Comparison of ENCODE assay signal across 8 cellular contexts in the genomic region with DNA sequence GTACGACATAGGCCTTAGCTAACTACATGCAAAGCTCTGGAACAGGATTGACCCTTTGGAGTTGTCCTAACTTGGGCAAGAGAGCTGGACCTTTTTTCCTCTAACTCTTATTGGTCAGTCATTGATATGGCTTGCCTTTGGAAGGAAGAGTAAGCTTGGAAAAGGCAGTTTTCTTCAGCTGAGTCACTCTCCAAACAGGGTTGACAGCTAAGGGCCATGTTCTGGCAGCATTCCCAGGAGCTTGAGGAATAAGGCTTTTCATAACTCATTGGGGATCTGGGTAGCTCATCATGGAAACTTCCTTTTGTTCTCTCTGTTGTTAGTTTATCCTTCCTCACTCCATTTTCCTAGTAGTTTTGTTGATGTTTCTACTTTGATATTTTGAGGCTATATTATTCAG. TPM values are rescaled to one million over a fixed set of nuclear protein-coding genes. Genes with fewer than 3 reads are reported as not detected.
A peak's percentile ranks its signal among the peaks of the same experiment; 100 is the strongest.
DNase-seq lines count a peak whose midpoint lies in the region; ATAC-seq and TF ChIP-seq lines count a peak whose summit lies in the region.

No MANE protein-coding gene starts in this region.

- no TSS peak for BruUV-seq in HCT116 (replicated peaks; lab: Mats Ljungman, UMichigan)

- POLR2A ChIA-PET in HCT116 (lab: Charles Lee): interaction anchor here (0.6 to 3.9 kb wide), 32 partner anchors 9 to 273 kb away, joined by 3 to 32 read pairs (median 4); a partner anchor contains a TSS
- POLR2A ChIA-PET in activated CD8-positive, alpha-beta T cell treated with anti-CD3 and anti-CD28 coated beads, Interleukin-2, amount 10 ng/mL, durations not matched to agents 7 days and 5 days (lab: Charles Lee): no interaction called here

- no peaks in the 10 kb centered on the region for H3K9me2 ChIP-seq in HCT116 (ENCODE audit: insufficient read depth)

- TF ChIP-seq CTCF in HCT116 (IDR thresholded peaks at IDR 0.05 in 2 of 3, conservative IDR thresholded peaks at IDR 0.05 in 1 of 3; ENCODE audit: borderline replicate concordance in 1 of 3, insufficient read depth in 1 of 3, low read depth in 2 of 3, low read length in 2 of 3): no peak
- TF ChIP-seq CTCF in heart left ventricle (IDR thresholded peaks at IDR 0.05): no peak
- no peak for TF ChIP-seq CTCF in stomach (IDR thresholded peaks at IDR 0.05)

- H3K4me3 ChIP-seq in HCT116 (replicated peaks in 1 of 2; ENCODE audit: low read depth in 1 of 2, low read length in 2 of 2) (no peak overlapping the region), SK-N-MC (no peak overlapping the region), heart left ventricle (no peak overlapping the region), stomach (no peak overlapping the region)

- H3K9ac ChIP-seq in HCT116 (ENCODE audit: low read length) (peak overlapping the region; percentile 9), SK-N-MC (ENCODE audit: insufficient read length) (no peak overlapping the region)

- no peaks in the 10 kb centered on the region for H3K9me3 ChIP-seq in HCT116 (ENCODE audit: control insufficient read depth in 1 of 2, insufficient read depth in 1 of 2, low read depth in 1 of 2, low read length in 2 of 2)
- no peaks in the 10 kb centered on the region for H3K9me3 ChIP-seq in SK-N-MC (ENCODE audit: low read depth, low read length)
- H3K9me3 ChIP-seq in heart left ventricle: peaks cover 0 to 26% (median 3%) of the 10 kb centered on the region in 12 donors
- H3K9me3 ChIP-seq in stomach: peaks cover 0 to 11% (median 0%) of the 10 kb centered on the region in 4 donors

- TF ChIP-seq POLR2A in HCT116 (IDR thresholded peaks at IDR 0.05; ENCODE audit: borderline replicate concordance, extremely low read depth, insufficient read depth, insufficient read length) (no peak), heart left ventricle (IDR thresholded peaks at IDR 0.05) (no peak), stomach (IDR thresholded peaks at IDR 0.05) (no peak), GM18505 (IDR thresholded peaks at IDR 0.05; ENCODE audit: borderline replicate concordance, extremely low read depth, insufficient read depth, insufficient read length) (no peak)

- RAD21 ChIA-PET in HCT116 (lab: Charles Lee; ENCODE audit: low non-redundant PET in 1 of 2, low total read pairs in 2 of 2, uncharacterized antibody in 2 of 2, unreplicated experiment in 2 of 2): interaction anchor here (0.7 to 1.7 kb wide), 3 partner anchors 36 to 81 kb away, joined by 3 to 5 read pairs (median 4); no protein-coding TSS in a partner anchor

- peaks cover 10% of the 10 kb centered on the region for H3K9me3 Mint-ChIP-seq in activated CD8-positive, alpha-beta T cell treated with anti-CD3 and anti-CD28 coated beads, Interleukin-2, amount 10 ng/mL, durations not matched to agents 7 days and 5 days (ENCODE audit: insufficient read depth)

- no peaks in the 10 kb centered on the region for H4K20me1 ChIP-seq in HCT116 (ENCODE audit: insufficient read depth)

- peak overlapping the region; percentile 96 for H3K27ac ChIP-seq in HCT116 (ENCODE audit: low read depth, low read length)
- no peak overlapping the region for H3K27ac ChIP-seq in SK-N-MC
- peak overlapping the region in 9 of 12 donors; percentile 5 to 67 (median 49) for H3K27ac ChIP-seq in heart left ventricle
- H3K27ac ChIP-seq in stomach: peak overlapping the region; percentile 17 to 69 (median 62)

- peaks cover 14% of the 10 kb centered on the region for H3K27me3 Mint-ChIP-seq in activated CD8-positive, alpha-beta T cell treated with anti-CD3 and anti-CD28 coated beads, Interleukin-2, amount 10 ng/mL, durations not matched to agents 7 days and 5 days (ENCODE audit: low read depth)

- H3K4me1 Mint-ChIP-seq in activated CD8-positive, alpha-beta T cell treated with anti-CD3 and anti-CD28 coated beads, Interleukin-2, amount 10 ng/mL, durations not matched to agents 7 days and 5 days (ENCODE audit: low read depth): no peaks in the 10 kb centered on the region

- peak; percentile 81 for ATAC-seq in HCT116
- peak in 3 of 4 donors; percentile 74 to 92 (median 76) for ATAC-seq in heart left ventricle
- no peak for ATAC-seq in activated CD8-positive, alpha-beta T cell treated with anti-CD3 and anti-CD28 coated beads, Interleukin-2, amount 10 ng/mL, durations not matched to agents 7 days and 5 days
- no peak for ATAC-seq in GM18505 (IDR thresholded peaks at IDR 0.05; ENCODE audit: unreplicated experiment)

- CTCF ChIA-PET in HCT116 (lab: Charles Lee): interaction anchor here (0.5 to 1.9 kb wide), 7 partner anchors 10 to 273 kb away, joined by 3 to 5 read pairs (median 3); no protein-coding TSS in a partner anchor
- CTCF ChIA-PET in activated CD8-positive, alpha-beta T cell treated with anti-CD3 and anti-CD28 coated beads, Interleukin-2, amount 10 ng/mL, durations not matched to agents 7 days and 5 days (lab: Charles Lee): interaction anchor here (1.1 to 1.6 kb wide), 2 partner anchors 16 to 25 kb away, joined by 3 to 9 read pairs; no protein-coding TSS in a partner anchor

- no peak overlapping the region for H2AFZ ChIP-seq in HCT116 (ENCODE audit: low read depth, low read length, poor library complexity, severe bottlenecking)

- H3K79me2 ChIP-seq in HCT116 (ENCODE audit: insufficient read depth, low read length): no peaks in the 10 kb centered on the region

- no peaks in the 10 kb centered on the region for H3K36me3 Mint-ChIP-seq in activated CD8-positive, alpha-beta T cell treated with anti-CD3 and anti-CD28 coated beads, Interleukin-2, amount 10 ng/mL, durations not matched to agents 7 days and 5 days (ENCODE audit: low read depth)

- DNase-seq in HCT116 (ENCODE audit: low read depth, low spot score) (peak; percentile 99), SK-N-MC (ENCODE audit: low read depth, low spot score) (peak; percentile 37), heart left ventricle (peak; percentile 65 to 84 (median 76)), stomach (peak; percentile 91), NCI-H1694 treated with DMSO at 0.1 percent for 48 hours (lab: John Stamatoyannopoulos, UW) (no peak)
- no peak for DNase-seq in activated naive CD4-positive, alpha-beta T cell (lab: John Stamatoyannopoulos, UW)
- no peak for DNase-seq in activated CD8-positive, alpha-beta T cell treated with anti-CD3 and anti-CD28 coated beads, Interleukin-2, amount 10 ng/mL, durations not matched to agents 7 days and 5 days

- no peak for TF ChIP-seq EP300 in stomach (IDR thresholded peaks at IDR 0.05)

- H3K4me3 Mint-ChIP-seq in activated CD8-positive, alpha-beta T cell treated with anti-CD3 and anti-CD28 coated beads, Interleukin-2, amount 10 ng/mL, durations not matched to agents 7 days and 5 days: no peak overlapping the region

- peak; percentile 45 for TF ChIP-seq RAD21 in HCT116 (IDR thresholded peaks at IDR 0.05; ENCODE audit: low read depth)

- H3K27me3 ChIP-seq in HCT116 (ENCODE audit: insufficient read depth, low read length) (no peaks in the 10 kb centered on the region), heart left ventricle (no peaks in the 10 kb centered on the region), stomach (no peaks in the 10 kb centered on the region)

- H3K4me1 ChIP-seq in HCT116 (ENCODE audit: control insufficient read depth in 1 of 2, insufficient read depth in 2 of 2, low read length in 2 of 2) (peaks cover 79 to 89% of the 10 kb centered on the region in 2 experiments), heart left ventricle (peaks cover 0 to 5% (median 0%) of the 10 kb centered on the region in 12 donors), stomach (peaks cover 0 to 11% (median 0%) of the 10 kb centered on the region in 4 donors)

- H3K36me3 ChIP-seq in HCT116 (ENCODE audit: control insufficient read depth in 1 of 2, insufficient read depth in 2 of 2, low read length in 2 of 2) (no peaks in the 10 kb centered on the region), SK-N-MC (ENCODE audit: insufficient read depth, low read length) (no peaks in the 10 kb centered on the region), heart left ventricle (no peaks in the 10 kb centered on the region), stomach (no peaks in the 10 kb centered on the region)

- WGBS in heart left ventricle, 4 donors: 71 to 85% (median 79%) methylated on average over 1 of the region's 1 CpG
- 24 to 54% (median 47%) methylated on average over 1 of the region's 1 CpG for WGBS in stomach, 5 donors

- intact Hi-C loops in HCT116 (cut with micrococcal nuclease) (no loop called here), heart left ventricle (cut with DNase I) (loop anchor here in 2 of 10 donors (10.0 kb wide), 2 partner anchors 94 to 174 kb away; no protein-coding TSS in a partner anchor), stomach (cut with DNase I; ENCODE audit: low total_unique reads) (no loop called here)

- no peak overlapping the region for H3K27ac Mint-ChIP-seq in activated CD8-positive, alpha-beta T cell treated with anti-CD3 and anti-CD28 coated beads, Interleukin-2, amount 10 ng/mL, durations not matched to agents 7 days and 5 days

- peak overlapping the region; percentile 42 for H3K4me2 ChIP-seq in HCT116 (ENCODE audit: low read length)

TF ChIP-seq in HCT116, 20 proteins besides CTCF, POLR2A, EP300 and RAD21 (continues in another document):
- TF ChIP-seq ZFX (IDR thresholded peaks at IDR 0.05) (no peak), SRF (IDR thresholded peaks at IDR 0.05; ENCODE audit: low read depth) (peak; percentile 94), POLR2AphosphoS5 (IDR thresholded peaks at IDR 0.05; ENCODE audit: low read depth, low read length) (peak; percentile 83), EZH2phosphoT487 (IDR thresholded peaks at IDR 0.05; ENCODE audit: borderline replicate concordance) (no peak)
- TF ChIP-seq, protein P1, sequence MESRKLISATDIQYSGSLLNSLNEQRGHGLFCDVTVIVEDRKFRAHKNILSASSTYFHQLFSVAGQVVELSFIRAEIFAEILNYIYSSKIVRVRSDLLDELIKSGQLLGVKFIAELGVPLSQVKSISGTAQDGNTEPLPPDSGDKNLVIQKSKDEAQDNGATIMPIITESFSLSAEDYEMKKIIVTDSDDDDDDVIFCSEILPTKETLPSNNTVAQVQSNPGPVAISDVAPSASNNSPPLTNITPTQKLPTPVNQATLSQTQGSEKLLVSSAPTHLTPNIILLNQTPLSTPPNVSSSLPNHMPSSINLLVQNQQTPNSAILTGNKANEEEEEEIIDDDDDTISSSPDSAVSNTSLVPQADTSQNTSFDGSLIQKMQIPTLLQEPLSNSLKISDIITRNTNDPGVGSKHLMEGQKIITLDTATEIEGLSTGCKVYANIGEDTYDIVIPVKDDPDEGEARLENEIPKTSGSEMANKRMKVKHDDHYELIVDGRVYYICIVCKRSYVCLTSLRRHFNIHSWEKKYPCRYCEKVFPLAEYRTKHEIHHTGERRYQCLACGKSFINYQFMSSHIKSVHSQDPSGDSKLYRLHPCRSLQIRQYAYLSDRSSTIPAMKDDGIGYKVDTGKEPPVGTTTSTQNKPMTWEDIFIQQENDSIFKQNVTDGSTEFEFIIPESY (IDR thresholded peaks at IDR 0.05; ENCODE audit: extremely low read depth, insufficient replicate concordance, low read length): no peak

RNA-seq across cellular contexts. Expression of a gene that starts 14.5 kb away (rescaled TPM):
- total RNA-seq in HCT116 (2021; ENCODE audit: unreplicated experiment) (777 TPM), heart left ventricle (10 to 100 TPM in 5 of 9 donors, 1 to 10 TPM in 4; 6.2 to 16.1 (median 12.0) TPM), stomach (100 to 1,000 TPM in 3 of 5 donors, 10 to 100 TPM in 1, 1 to 10 TPM in 1; 3.5 to 201 (median 134) TPM)
- polyA plus RNA-seq in HCT116 (2012): 536 and 725 TPM in 2 replicates
- polyA plus RNA-seq in heart left ventricle (10 to 100 TPM in 1 of 2 donors, 1 to 10 TPM in 1; 3.8 to 26.0 TPM), stomach (10 to 100 TPM; 31.4 to 47.7 (median 41.4) TPM)
- under 1 TPM in 1 of 2 experiments, not detected in 1; 0.21 TPM for total RNA-seq in activated CD8-positive, alpha-beta T cell treated with anti-CD3 and anti-CD28 coated beads, Interleukin-2, amount 10 ng/mL, durations not matched to agents 7 days and 5 days

Comparison
In these comparisons a context has a peak if more than half of its experiments do, and no peak if none do; other contexts are left out.
1. ATAC-seq: peak in HCT116 (single experiment) and heart left ventricle (3 of 4); none in activated CD8-positive, alpha-beta T cell treated with anti-CD3 and anti-CD28 coated beads, Interleukin-2, amount 10 ng/mL, durations not matched to agents 7 days and 5 days (single experiment) and GM18505 (single experiment).
2. DNase-seq: peak in HCT116 (single experiment), SK-N-MC (single experiment), heart left ventricle (5 of 5) and stomach (single experiment); none in NCI-H1694 treated with DMSO at 0.1 percent for 48 hours (single experiment), activated naive CD4-positive, alpha-beta T cell (0 of 4) and activated CD8-positive, alpha-beta T cell treated with anti-CD3 and anti-CD28 coated beads, Interleukin-2, amount 10 ng/mL, durations not matched to agents 7 days and 5 days (single experiment).